Comparison of ENCODE assay signal across 12 cellular contexts in genomic region chr4:38930199-38930598, GRCh38.
DNase-seq lines count a peak whose midpoint lies in the region; ATAC-seq, FAIRE-seq and TF ChIP-seq lines count a peak whose summit lies in the region.
"Had no signal": no experiment of that assay in that cellular context is flagged by ENCODE, and none has a peak within 500 bp of the region (broad histone marks: within the 10 kb centered on the region; RNA-seq: fewer than 3 reads in every experiment).

No MANE protein-coding gene starts in this region.

- TF ChIP-seq EP300 in SK-N-SH (IDR thresholded peaks at IDR 0.05; ENCODE audit: borderline replicate concordance in 1 of 2, low read depth in 1 of 2, low read length in 1 of 2) = no peak
- peak in 1 of 2 experiments; percentile 40; a peak in 1 of 4 replicates for TF ChIP-seq EP300 in GM12878 (IDR thresholded peaks at IDR 0.05; ENCODE audit: borderline replicate concordance in 1 of 2, control insufficient read depth in 1 of 2, low read depth in 2 of 2, low read length in 2 of 2)
- no peak for TF ChIP-seq EP300 in upper lobe of left lung (IDR thresholded peaks at IDR 0.05)

- SMC1A ChIA-PET in GM12878 (lab: Charles Lee; ENCODE audit: uncharacterized antibody, unreplicated experiment) = no interaction called here

- TF ChIP-seq CTCF in SK-N-SH (IDR thresholded peaks at IDR 0.05) = no peak
- TF ChIP-seq CTCF in GM12878 (IDR thresholded peaks at IDR 0.05 in 2 of 3, conservative IDR thresholded peaks at IDR 0.05 in 1 of 3; ENCODE audit: control insufficient read depth in 2 of 3, extremely low read depth in 1 of 3, insufficient read depth in 1 of 3, low read depth in 3 of 3, low read length in 3 of 3) = no peak
- no peak for TF ChIP-seq CTCF in adrenal gland (IDR thresholded peaks at IDR 0.05)
- TF ChIP-seq CTCF in upper lobe of left lung (IDR thresholded peaks at IDR 0.05) = no peak

- intact Hi-C loops in GM12878 (cut with micrococcal nuclease; ENCODE audit: unreplicated experiment) (no loop called here), adrenal gland (cut with DNase I) (loop anchor here in 1 of 2 donors (10.0 kb wide), 1 partner anchor 205 kb away; no protein-coding TSS in a partner anchor)

- DNase-seq in SK-N-SH (peak; percentile 27), GM12878 (ENCODE audit: low read depth, low spot score) (no peak), adrenal gland (no peak), upper lobe of left lung (no peak), RCC 7860 (ENCODE audit: low spot score) (no peak)
- no peak for DNase-seq in stimulated activated naive CD8-positive, alpha-beta T cell treated with anti-CD3 and anti-CD28 coated beads, Interleukin-15, amount 100 ng/mL, for 72 hours
- DNase-seq: activated naive CD8-positive, alpha-beta T cell treated with anti-CD3 and anti-CD28 coated beads for 36 hours; Kasumi-1; T-helper 17 cell had no signal

- POLR2A ChIA-PET in SK-N-SH (lab: Yijun Ruan, JAX) = interaction anchor here (1.0 kb wide), 1 partner anchor 13 kb away, joined by 3 read pairs; no protein-coding TSS in a partner anchor
- POLR2A ChIA-PET in GM12878 (lab: Charles Lee) = no interaction called here

- H3K4me1 ChIP-seq in SK-N-SH (ENCODE audit: control insufficient read depth in 1 of 2, insufficient read depth in 2 of 2, low read depth in 1 of 2, low read length in 1 of 2) = peaks cover 0 to 17% of the 10 kb centered on the region in 2 experiments; a peak in 2 of 4 replicates
- H3K4me1 ChIP-seq in GM12878 (ENCODE audit: control insufficient read depth, insufficient read depth, low read length) = no peaks in the 10 kb centered on the region; the same call in 1 of the 2 replicates
- H3K4me1 ChIP-seq in adrenal gland (replicated peaks in 1 of 2) = peaks cover 0 to 4% of the 10 kb centered on the region in 2 donors
- no peaks in the 10 kb centered on the region for H3K4me1 ChIP-seq in upper lobe of left lung

- H3K9me2 ChIP-seq in SK-N-SH = no peaks in the 10 kb centered on the region

- H3K9ac ChIP-seq in SK-N-SH (no peak overlapping the region), GM12878 (ENCODE audit: control insufficient read depth, insufficient read depth, low read length) (no peak overlapping the region)

- H3K79me2 ChIP-seq in SK-N-SH (ENCODE audit: insufficient read depth) = no peaks in the 10 kb centered on the region
- H3K79me2 ChIP-seq in GM12878 (ENCODE audit: control insufficient read depth, insufficient read depth, low read length) = no peaks in the 10 kb centered on the region

- no peak for TF ChIP-seq POLR2A in GM12878 (IDR thresholded peaks at IDR 0.05; ENCODE audit: low read depth, low read length)
- TF ChIP-seq POLR2A in adrenal gland (IDR thresholded peaks at IDR 0.05) = no peak
- no peak for TF ChIP-seq POLR2A in upper lobe of left lung (IDR thresholded peaks at IDR 0.05)

- BruUV-seq in GM12878 (replicated peaks; lab: Mats Ljungman, UMichigan) = no TSS peak

- H3K4me1 Mint-ChIP-seq in stimulated activated naive CD8-positive, alpha-beta T cell treated with anti-CD3 and anti-CD28 coated beads, Interleukin-15, amount 100 ng/mL, for 72 hours = peaks cover 7% of the 10 kb centered on the region
- H3K4me1 Mint-ChIP-seq: T-helper 17 cell had no signal

- RAD21 ChIA-PET in GM12878 (lab: Charles Lee; ENCODE audit: unreplicated experiment) = no interaction called here

- CTCF ChIA-PET in SK-N-SH (lab: Yijun Ruan, JAX) (interaction anchor here (1.5 kb wide), 1 partner anchor 21 kb away, joined by 3 read pairs; no protein-coding TSS in a partner anchor), GM12878 (lab: Yijun Ruan, JAX) (interaction anchor here (0.7 kb wide), 1 partner anchor 225 kb away, joined by 3 read pairs; no protein-coding TSS in a partner anchor)

- H3F3A ChIP-seq in SK-N-SH (replicated peaks; ENCODE audit: insufficient read depth) = no peaks in the 10 kb centered on the region

- H3K9me3 Mint-ChIP-seq in stimulated activated naive CD8-positive, alpha-beta T cell treated with anti-CD3 and anti-CD28 coated beads, Interleukin-15, amount 100 ng/mL, for 72 hours = no peaks in the 10 kb centered on the region
- H3K9me3 Mint-ChIP-seq: activated naive CD8-positive, alpha-beta T cell treated with anti-CD3 and anti-CD28 coated beads for 36 hours had no signal

- H3K9me3 ChIP-seq in SK-N-SH (no peaks in the 10 kb centered on the region), GM12878 (replicated peaks; ENCODE audit: control insufficient read depth, insufficient read depth, low read length) (no peaks in the 10 kb centered on the region), adrenal gland (replicated peaks in 1 of 3) (no peaks in the 10 kb centered on the region), upper lobe of left lung (no peaks in the 10 kb centered on the region)

- FAIRE-seq in GM12878 (lab: Jason Lieb, UNC) = no peak
- no peak for FAIRE-seq in RCC 7860 (lab: Jason Lieb, UNC)
- FAIRE-seq: D721Med had no signal

- H2AFZ ChIP-seq in SK-N-SH (ENCODE audit: low read depth) (no peak overlapping the region), GM12878 (ENCODE audit: control insufficient read depth, low read depth, low read length) (no peak overlapping the region)

- H3K4me3 Mint-ChIP-seq in stimulated activated naive CD8-positive, alpha-beta T cell treated with anti-CD3 and anti-CD28 coated beads, Interleukin-15, amount 100 ng/mL, for 72 hours = no peak overlapping the region
- H3K4me3 Mint-ChIP-seq: activated naive CD8-positive, alpha-beta T cell treated with anti-CD3 and anti-CD28 coated beads for 36 hours; T-helper 17 cell had no signal

- H4K20me1 ChIP-seq in SK-N-SH (ENCODE audit: insufficient read depth) (no peaks in the 10 kb centered on the region), GM12878 (ENCODE audit: control insufficient read depth, insufficient read depth) (no peaks in the 10 kb centered on the region)

- no peak overlapping the region for H3K27ac ChIP-seq in SK-N-SH (ENCODE audit: low read depth in 2 of 2, low read length in 1 of 2)
- no peak overlapping the region for H3K27ac ChIP-seq in GM12878 (ENCODE audit: control insufficient read depth, insufficient read depth)
- peak overlapping the region in 2 of 5 donors; percentile 2 to 13 for H3K27ac ChIP-seq in adrenal gland
- no peak overlapping the region for H3K27ac ChIP-seq in upper lobe of left lung

- H3K27ac Mint-ChIP-seq in stimulated activated naive CD8-positive, alpha-beta T cell treated with anti-CD3 and anti-CD28 coated beads, Interleukin-15, amount 100 ng/mL, for 72 hours = peak overlapping the region in 1 of 2 donors; percentile 12
- H3K27ac Mint-ChIP-seq: activated naive CD8-positive, alpha-beta T cell treated with anti-CD3 and anti-CD28 coated beads for 36 hours; T-helper 17 cell had no signal

- WGBS in SK-N-SH (ENCODE audit: low lambda C conversion rate) = 46% methylated on average over 1 of the region's 1 CpG
- 0% methylated on average over 1 of the region's 1 CpG for WGBS in GM12878 (ENCODE audit: insufficient coverage, insufficient replicate concordance, low lambda C conversion rate, missing lambda C conversion rate)
- WGBS in adrenal gland, 4 donors = 14 to 50% (median 34%) methylated on average over 1 of the region's 1 CpG
- 36 to 79% methylated on average over 1 of the region's 1 CpG for WGBS in upper lobe of left lung, 2 donors

- ATAC-seq in SK-N-SH treated with all-trans-retinoic acid at 6 μM for 48 hours = no peak
- ATAC-seq in HG02870 (IDR thresholded peaks at IDR 0.05; ENCODE audit: unreplicated experiment) = peak; percentile 87
- ATAC-seq in GM12878 = peak; percentile 97
- peak; percentile 37 for ATAC-seq in stimulated activated naive CD8-positive, alpha-beta T cell treated with anti-CD3 and anti-CD28 coated beads, Interleukin-15, amount 100 ng/mL, for 72 hours
- ATAC-seq in upper lobe of left lung (ENCODE audit: low FRiP score in 2 of 2) = no peak
- ATAC-seq: T-helper 17 cell had no signal

- peaks cover 12% of the 10 kb centered on the region for H3K27me3 Mint-ChIP-seq in stimulated activated naive CD8-positive, alpha-beta T cell treated with anti-CD3 and anti-CD28 coated beads, Interleukin-15, amount 100 ng/mL, for 72 hours
- H3K27me3 Mint-ChIP-seq: activated naive CD8-positive, alpha-beta T cell treated with anti-CD3 and anti-CD28 coated beads for 36 hours; T-helper 17 cell had no signal

- in situ Hi-C loops in GM12878 (cut with MboI) = no loop called here

- TF ChIP-seq RAD21 in SK-N-SH (IDR thresholded peaks at IDR 0.05; ENCODE audit: low read length) (no peak), GM12878 (IDR thresholded peaks at IDR 0.05; ENCODE audit: insufficient read depth, low read depth, low read length) (no peak)

- H3K27me3 ChIP-seq in SK-N-SH (ENCODE audit: insufficient read depth) (no peaks in the 10 kb centered on the region), GM12878 (replicated peaks in 1 of 2; ENCODE audit: control insufficient read depth in 2 of 2, insufficient read depth in 2 of 2, low read length in 1 of 2) (no peaks in the 10 kb centered on the region), adrenal gland (no peaks in the 10 kb centered on the region), upper lobe of left lung (no peaks in the 10 kb centered on the region)

- H3K4me2 ChIP-seq in SK-N-SH (no peak overlapping the region), GM12878 (ENCODE audit: control insufficient read depth, insufficient read depth) (no peak overlapping the region)

- H3K36me3 ChIP-seq in SK-N-SH (replicated peaks in 1 of 2; ENCODE audit: control insufficient read depth in 1 of 2, insufficient read depth in 2 of 2, low read length in 1 of 2) (peaks cover 8 to 63% of the 10 kb centered on the region in 2 experiments), GM12878 (ENCODE audit: control insufficient read depth in 2 of 2, insufficient read depth in 2 of 2, low read length in 1 of 2) (peaks cover 0 to 2% of the 10 kb centered on the region in 2 experiments; a peak in 1 of 4 replicates), adrenal gland (replicated peaks in 1 of 2) (peaks cover 0 to 76% of the 10 kb centered on the region in 2 donors), upper lobe of left lung (peaks cover 20 to 95% (median 46%) of the 10 kb centered on the region in 4 donors)

- no peak overlapping the region for H3K4me3 ChIP-seq in SK-N-SH (ENCODE audit: low read depth in 2 of 2, low read length in 1 of 2)
- no peak overlapping the region for H3K4me3 ChIP-seq in GM12878
- H3K4me3 ChIP-seq in adrenal gland = no peak overlapping the region
- no peak overlapping the region for H3K4me3 ChIP-seq in upper lobe of left lung

TF ChIP-seq in SK-N-SH, 30 proteins besides CTCF, POLR2A, EP300 and RAD21 (continues in another document):
- TF ChIP-seq SIN3A (IDR thresholded peaks at IDR 0.05; ENCODE audit: borderline replicate concordance, low read depth, low read length) = no peak

TF ChIP-seq in SK-N-SH treated with all-trans-retinoic acid at 6 μM for 48 hours, 23 proteins besides CTCF, POLR2A, EP300 and RAD21 (continues in another document):
- TF ChIP-seq RARB (CRISPR knock-in tag; IDR thresholded peaks at IDR 0.05) = no peak
- TF ChIP-seq ESRRG (CRISPR knock-in tag; IDR thresholded peaks at IDR 0.05) = no peak

TF ChIP-seq in GM12878, 131 proteins besides CTCF, POLR2A, EP300 and RAD21 (continues in another document):
- TF ChIP-seq CREM (IDR thresholded peaks at IDR 0.05; ENCODE audit: low read depth) (peak; percentile 22; the same call in 1 of the 2 replicates), SIN3A (IDR thresholded peaks at IDR 0.05; ENCODE audit: low read depth, low read length) (no peak), EED (IDR thresholded peaks at IDR 0.05; ENCODE audit: low read depth) (peak; percentile 62)

Comparison
In these comparisons a context has a peak if more than half of its experiments do, and no peak if none do; other contexts are left out.
1. ATAC-seq: peak in HG02870 (single experiment), GM12878 (single experiment) and stimulated activated naive CD8-positive, alpha-beta T cell treated with anti-CD3 and anti-CD28 coated beads, Interleukin-15, amount 100 ng/mL, for 72 hours (single experiment); none in SK-N-SH treated with all-trans-retinoic acid at 6 μM for 48 hours (single experiment) and upper lobe of left lung (0 of 2).
2. Of the 26 proteins assayed by ChIP-seq in both GM12878 and SK-N-SH: peak only in GM12878: FOXM1, GABPA, NFIC and TCF12; only in SK-N-SH: none; in both: none; in neither: 21; mixed calls (peak in some experiments, not most) for 1.